Comparison of ENCODE assay signal across 8 cellular contexts in the genomic region with DNA sequence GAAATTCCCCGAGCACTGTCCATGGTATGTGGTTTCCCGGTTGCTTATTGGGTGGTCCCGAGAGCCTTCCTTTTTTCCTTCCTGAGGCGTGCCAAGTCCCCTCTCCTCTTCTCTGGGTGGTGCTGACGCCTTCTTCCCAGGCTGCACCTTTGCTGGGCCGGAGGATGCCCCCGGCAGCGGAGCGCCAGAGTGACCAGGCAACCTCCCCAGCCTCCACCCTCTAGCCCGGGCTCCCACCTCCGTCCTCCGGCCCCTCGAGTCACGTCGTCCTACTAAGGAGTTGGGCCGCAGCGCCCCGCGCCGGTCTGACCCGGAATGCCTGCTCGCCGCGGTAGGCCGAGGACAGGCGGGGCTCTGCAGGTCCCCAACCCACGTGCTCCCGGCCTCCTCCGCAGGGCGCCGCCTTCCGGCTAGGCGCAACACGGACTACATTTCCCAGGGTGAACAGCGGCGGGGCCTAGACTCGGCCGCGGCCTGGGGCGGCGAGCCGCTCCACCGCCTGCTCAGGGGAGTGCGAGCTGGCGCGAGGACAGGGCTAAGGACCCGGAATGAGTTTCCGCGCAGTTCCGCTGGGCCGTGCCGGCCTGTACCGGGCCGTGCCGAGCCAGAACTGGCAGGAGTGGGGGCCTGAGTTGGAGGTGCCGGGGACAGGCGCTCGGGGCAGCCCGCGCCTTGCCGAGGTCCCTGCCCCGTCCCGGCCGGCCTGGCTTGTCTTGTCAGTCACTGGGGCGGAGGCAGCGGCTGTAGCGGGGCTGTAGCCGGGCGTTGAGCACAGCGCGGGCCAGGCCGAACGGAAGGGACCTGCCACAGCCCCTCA. TPM values are rescaled to one million over a fixed set of nuclear protein-coding genes. Genes with fewer than 3 reads are reported as not detected.
DNase-seq lines count a peak whose midpoint lies in the region; FAIRE-seq and TF ChIP-seq lines count a peak whose summit lies in the region.

A gene with protein sequence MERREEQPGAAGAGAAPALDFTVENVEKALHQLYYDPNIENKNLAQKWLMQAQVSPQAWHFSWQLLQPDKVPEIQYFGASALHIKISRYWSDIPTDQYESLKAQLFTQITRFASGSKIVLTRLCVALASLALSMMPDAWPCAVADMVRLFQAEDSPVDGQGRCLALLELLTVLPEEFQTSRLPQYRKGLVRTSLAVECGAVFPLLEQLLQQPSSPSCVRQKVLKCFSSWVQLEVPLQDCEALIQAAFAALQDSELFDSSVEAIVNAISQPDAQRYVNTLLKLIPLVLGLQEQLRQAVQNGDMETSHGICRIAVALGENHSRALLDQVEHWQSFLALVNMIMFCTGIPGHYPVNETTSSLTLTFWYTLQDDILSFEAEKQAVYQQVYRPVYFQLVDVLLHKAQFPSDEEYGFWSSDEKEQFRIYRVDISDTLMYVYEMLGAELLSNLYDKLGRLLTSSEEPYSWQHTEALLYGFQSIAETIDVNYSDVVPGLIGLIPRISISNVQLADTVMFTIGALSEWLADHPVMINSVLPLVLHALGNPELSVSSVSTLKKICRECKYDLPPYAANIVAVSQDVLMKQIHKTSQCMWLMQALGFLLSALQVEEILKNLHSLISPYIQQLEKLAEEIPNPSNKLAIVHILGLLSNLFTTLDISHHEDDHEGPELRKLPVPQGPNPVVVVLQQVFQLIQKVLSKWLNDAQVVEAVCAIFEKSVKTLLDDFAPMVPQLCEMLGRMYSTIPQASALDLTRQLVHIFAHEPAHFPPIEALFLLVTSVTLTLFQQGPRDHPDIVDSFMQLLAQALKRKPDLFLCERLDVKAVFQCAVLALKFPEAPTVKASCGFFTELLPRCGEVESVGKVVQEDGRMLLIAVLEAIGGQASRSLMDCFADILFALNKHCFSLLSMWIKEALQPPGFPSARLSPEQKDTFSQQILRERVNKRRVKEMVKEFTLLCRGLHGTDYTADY (plus strand): TSS at position 707 of the 817 bp plus-strand sequence. CDS start 651 bp downstream, outside the sequence.

- H3K4me1 ChIP-seq in stomach smooth muscle (ENCODE audit: control insufficient read depth, insufficient read depth, low read length) = peaks cover 36% of the 10 kb centered on the region

- DNase-seq in G401 (ENCODE audit: low spot score) (peak; percentile 95), H54 (ENCODE audit: insufficient read length, low spot score) (peak; percentile 96), LoVo (ENCODE audit: low spot score) (peak; percentile 95), SHP77 (lab: John Stamatoyannopoulos, UW) (peak; percentile 93 to 97), fibroblast of the conjunctiva (ENCODE audit: low read depth) (peak; percentile 91), neural crest cell (ENCODE audit: low read depth, low spot score) (peak; percentile 95)
- DNase-seq in activated effector memory CD4-positive, alpha-beta T cell treated with anti-CD3 and anti-CD28 coated beads, Interleukin-2, amount 50 U/mL, for 16 hours = peak; percentile 98

- no peaks in the 10 kb centered on the region for H3K9me3 ChIP-seq in stomach smooth muscle (ENCODE audit: control insufficient read depth in 2 of 2, low read length in 2 of 2)

- no peaks in the 10 kb centered on the region for H3K27me3 ChIP-seq in stomach smooth muscle (ENCODE audit: control insufficient read depth in 1 of 2, insufficient read depth in 2 of 2, low read length in 2 of 2)

- in situ Hi-C loops in G401 (cut with HindIII; ENCODE audit: low sequenced_read_pairs) = no loop called here

- peak; percentile 73 for TF ChIP-seq CTCF in neural crest cell (conservative IDR thresholded peaks at IDR 0.05)

- TF ChIP-seq POLR2A in H54 (IDR thresholded peaks at IDR 0.05; ENCODE audit: low read depth, low read length) = peak; percentile 92

- peak within 1 kb of the TSS; percentile 98 for H3K27ac ChIP-seq in stomach smooth muscle (ENCODE audit: low read length)

- no peaks in the 10 kb centered on the region for H3K27me3 Mint-ChIP-seq in neural crest cell (ENCODE audit: low read depth)

- peaks cover 33% of the 10 kb centered on the region for H3K4me1 Mint-ChIP-seq in neural crest cell

- H3K4me3 ChIP-seq in stomach smooth muscle (ENCODE audit: low read length in 2 of 2) = peak within 1 kb of the TSS; percentile 95 to 97

- no peak for FAIRE-seq in H54 (lab: Jason Lieb, UNC)

- peaks cover 4 to 7% of the 10 kb centered on the region in 2 donors for H3K36me3 ChIP-seq in stomach smooth muscle (ENCODE audit: control insufficient read depth in 2 of 2, insufficient read depth in 2 of 2, low read length in 2 of 2)

- H3K9me3 Mint-ChIP-seq in neural crest cell = no peaks in the 10 kb centered on the region

- peak within 1 kb of the TSS; percentile 86 for H3K4me3 Mint-ChIP-seq in neural crest cell

- peak within 1 kb of the TSS; percentile 99 for H3K27ac Mint-ChIP-seq in neural crest cell (ENCODE audit: unreplicated experiment)

- peak within 1 kb of the TSS; percentile 98 for H3K9ac ChIP-seq in stomach smooth muscle (ENCODE audit: low read length in 2 of 2)

- H3K36me3 Mint-ChIP-seq in neural crest cell (ENCODE audit: low read depth) = peaks cover 4% of the 10 kb centered on the region

RNA-seq across cellular contexts. Expression of the gene that starts here (rescaled TPM):
- total RNA-seq in G401 (2014; rRNA removed; shearing (Covaris generic)) = 15.9 and 22.6 TPM in 2 replicates
- total RNA-seq in neural crest cell = 37.7 and 44.1 TPM in 2 replicates

Comparison
In these comparisons a context has a peak if more than half of its experiments do, and no peak if none do; other contexts are left out.
1. Peak in every context shown above with its lines: DNase-seq, H3K4me3 ChIP-seq and H3K27ac ChIP-seq.